11 cellular contexts compared by ENCODE assay signal in genomic region chr11:65672982-65673381, GRCh38.
"Had no signal": no experiment of that assay in that cellular context is flagged by ENCODE, and none has a peak within 500 bp of the region (broad histone marks: within the 10 kb centered on the region; RNA-seq: fewer than 3 reads in every experiment).

No MANE protein-coding gene starts in this region.

- H3K4me3 ChIP-seq: GM23248, GM23338, HAP-1 had no signal

- H2AFZ ChIP-seq: GM23248, GM23338 had no signal

- H3K27ac Mint-ChIP-seq: GM23338, H9, HFFc6 had no signal

- H3K36me3 ChIP-seq: HAP-1 had no signal

- H3K9me3 Mint-ChIP-seq: GM23338, H9, HFFc6 had no signal

- H3K9ac ChIP-seq: GM23248 had no signal

- H3K4me1 ChIP-seq: HAP-1 had no signal

- H3K4me3 Mint-ChIP-seq: GM23338, H9, HFFc6 had no signal

- ATAC-seq: GM23338, HCT116 had no signal

- H3K27ac ChIP-seq: GM23248 had no signal

- H3K4me2 ChIP-seq: GM23338 had no signal

- H3K4me1 Mint-ChIP-seq: GM23338, H9 had no signal

- FAIRE-seq: H1, H54 had no signal

- DNase-seq: GM23248, GOT3, H7, H9, HCEC 1CT, HFFc6 had no signal

- H3K9me3 ChIP-seq: HAP-1 had no signal
